2 cellular contexts compared by ENCODE assay signal in genomic region chr17:5132503-5133225, GRCh38. TPM values are rescaled to one million over a fixed set of nuclear protein-coding genes. Genes with fewer than 3 reads are reported as not detected.
"Had no signal": no experiment of that assay in that cellular context is flagged by ENCODE, and none has a peak within 500 bp of the region (broad histone marks: within the 10 kb centered on the region; RNA-seq: fewer than 3 reads in every experiment).

No MANE protein-coding gene starts in this region.

RNA-seq across cellular contexts. Expression of gene USP6, which starts 16.8 kb away (rescaled TPM):
- total RNA-seq: PC-3, SJSA1 had no signal
